Comparison of ENCODE assay signal across 9 cellular contexts in genomic region chr19:3358392-3358918, GRCh38. TPM values are rescaled to one million over a fixed set of nuclear protein-coding genes. Genes with fewer than 3 reads are reported as not detected.
DNase-seq lines count a peak whose midpoint lies in the region; ATAC-seq lines count a peak whose summit lies in the region.
"Had no signal": no experiment of that assay in that cellular context is flagged by ENCODE, and none has a peak within 500 bp of the region (broad histone marks: within the 10 kb centered on the region; RNA-seq: fewer than 3 reads in every experiment).

No MANE protein-coding gene starts in this region.

- no peaks in the 10 kb centered on the region for H3K36me3 ChIP-seq in subcutaneous abdominal adipose tissue (ENCODE audit: control insufficient read depth in 5 of 5, insufficient read depth in 5 of 5, low read length in 5 of 5)

- H3K9ac ChIP-seq in subcutaneous abdominal adipose tissue (ENCODE audit: low read length in 5 of 5), result peak overlapping the region in 2 of 5 donors; percentile 66 to 72

- H3K4me3 ChIP-seq in subcutaneous abdominal adipose tissue (ENCODE audit: low read depth in 1 of 5, low read length in 5 of 5), result peak overlapping the region in 4 of 5 donors; percentile 70 to 80 (median 73)

- H3K27ac Mint-ChIP-seq in activated naive CD8-positive, alpha-beta T cell, result peak overlapping the region; percentile 83

- H3K4me1 ChIP-seq in subcutaneous abdominal adipose tissue (ENCODE audit: control insufficient read depth in 5 of 5, insufficient read depth in 5 of 5, low read length in 5 of 5), result peaks cover 5 to 46% (median 38%) of the 10 kb centered on the region in 5 donors

- H3K4me1 Mint-ChIP-seq in activated naive CD8-positive, alpha-beta T cell (ENCODE audit: low read depth), result peaks cover 32% of the 10 kb centered on the region

- intact Hi-C loops in left colon (cut with DNase I, micrococcal nuclease), result no loop called here

- H3K9me3 Mint-ChIP-seq in activated naive CD8-positive, alpha-beta T cell (ENCODE audit: low read depth), result peaks cover 4% of the 10 kb centered on the region

- H3K36me3 Mint-ChIP-seq in activated naive CD8-positive, alpha-beta T cell, result peaks cover 2% of the 10 kb centered on the region

- peak overlapping the region; percentile 23 for H3K27ac ChIP-seq in subcutaneous abdominal adipose tissue (ENCODE audit: low read depth, low read length)

- H3K4me3 Mint-ChIP-seq in activated naive CD8-positive, alpha-beta T cell, result peak overlapping the region; percentile 81

- H3K27me3 ChIP-seq in subcutaneous abdominal adipose tissue (ENCODE audit: control insufficient read depth in 5 of 5, insufficient read depth in 4 of 5, low read length in 5 of 5), result no peaks in the 10 kb centered on the region

- DNase-seq in NCI-H82 (lab: John Stamatoyannopoulos, UW) (peak; percentile 28), NCI-H82 treated with DMSO at 0.1 percent for 48 hours (lab: John Stamatoyannopoulos, UW; ENCODE audit: unreplicated experiment) (no peak), left colon (no peak), NCI-H1105 (lab: John Stamatoyannopoulos, UW) (no peak), AML-193 (lab: John Stamatoyannopoulos, UW) (no peak)
- DNase-seq: NCI-H1048 had no signal

- no peaks in the 10 kb centered on the region for H3K27me3 Mint-ChIP-seq in activated naive CD8-positive, alpha-beta T cell

- peaks cover 0 to 3% (median 0%) of the 10 kb centered on the region in 5 donors for H3K9me3 ChIP-seq in subcutaneous abdominal adipose tissue (ENCODE audit: control insufficient read depth in 5 of 5, low read length in 5 of 5)

- ATAC-seq in left colon, result peak; percentile 8
- ATAC-seq in GM21723 (IDR thresholded peaks at IDR 0.05; ENCODE audit: unreplicated experiment), result no peak

RNA-seq across cellular contexts. Expression of gene NFIC, which starts 7.9 kb away (rescaled TPM):
- total RNA-seq in left colon, result 10 to 100 TPM; 52.4 to 57.8 TPM
